24 cellular contexts compared by ENCODE assay signal in the genomic region with DNA sequence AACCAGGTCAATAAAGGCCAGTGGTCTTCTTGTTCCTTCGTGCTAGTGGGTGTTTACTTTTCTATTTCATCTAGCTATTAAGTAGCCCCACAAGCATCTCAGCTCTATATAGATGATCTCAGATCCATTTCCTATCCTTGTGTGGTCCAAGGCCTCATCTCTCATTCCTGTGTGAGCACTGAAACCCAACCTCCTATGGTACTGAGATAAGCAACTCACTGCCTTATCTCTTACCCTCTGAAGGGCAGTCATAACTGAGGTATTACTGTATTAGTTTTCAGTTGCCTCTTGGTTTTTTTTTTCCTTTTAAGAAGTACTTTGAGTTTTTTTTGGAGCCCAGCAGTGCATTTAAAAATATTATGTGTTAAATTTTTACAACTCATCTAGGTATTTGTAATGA. TPM values are rescaled to one million over a fixed set of nuclear protein-coding genes. Genes with fewer than 3 reads are reported as not detected.
DNase-seq lines count a peak whose midpoint lies in the region; ATAC-seq, FAIRE-seq and TF ChIP-seq lines count a peak whose summit lies in the region.
"Had no signal": no experiment of that assay in that cellular context is flagged by ENCODE, and none has a peak within 500 bp of the region (broad histone marks: within the 10 kb centered on the region; RNA-seq: fewer than 3 reads in every experiment).

No MANE protein-coding gene starts in this region.

- peak overlapping the region; percentile 18 for H3K4me2 ChIP-seq in endothelial cell of umbilical vein (ENCODE audit: insufficient read depth, low read length)

- CTCF ChIA-PET in endothelial cell of umbilical vein (lab: Charles Lee) = interaction anchor here (0.8 to 4.9 kb wide), 7 partner anchors 10 to 79 kb away, joined by 3 to 71 read pairs (median 4); a partner anchor contains a TSS

- H3K4me3 Mint-ChIP-seq in activated T-helper 17 cell treated with anti-CD3 and anti-CD28 coated beads, Interleukin-2, amount 50 U/mL, for 72 hours = no peak overlapping the region
- H3K4me3 Mint-ChIP-seq: activated CD8-positive, alpha-beta T cell treated with anti-CD3 and anti-CD28 coated beads, Interleukin-2, amount 10 ng/mL, durations not matched to agents 7 days and 5 days; endodermal cell; T-helper 2 cell treated with Interferon-gamma antibody and Interleukin-4, amounts not matched to agents 5 μg/mL and 100 μg/mL, for 36 hours had no signal

- no peak overlapping the region for H2AFZ ChIP-seq in endothelial cell of umbilical vein (ENCODE audit: low read depth, low read length)

- no peaks in the 10 kb centered on the region for H3K9me3 ChIP-seq in cardiac muscle cell (ENCODE audit: low read depth)
- H3K9me3 ChIP-seq in endothelial cell of umbilical vein (replicated peaks; ENCODE audit: control insufficient read depth, insufficient read depth, low read length) = no peaks in the 10 kb centered on the region
- no peaks in the 10 kb centered on the region for H3K9me3 ChIP-seq in WERI-Rb-1 (ENCODE audit: severe bottlenecking)
- H3K9me3 ChIP-seq: body of pancreas, colonic mucosa, upper lobe of right lung had no signal

- H3K27ac ChIP-seq in cardiac muscle cell (no peak overlapping the region), endothelial cell of umbilical vein (ENCODE audit: insufficient read depth, low read depth, low read length) (no peak overlapping the region), temporal lobe (ENCODE audit: low read depth, low read length) (peak overlapping the region; percentile 69), WERI-Rb-1 (no peak overlapping the region)
- H3K27ac ChIP-seq: body of pancreas, colonic mucosa, RWPE1, upper lobe of right lung had no signal

- H4K20me1 ChIP-seq in endothelial cell of umbilical vein (replicated peaks; ENCODE audit: control insufficient read depth, extremely low read depth, insufficient read depth, low read length) = no peaks in the 10 kb centered on the region

- FAIRE-seq in endothelial cell of umbilical vein (lab: Jason Lieb, UNC) = no peak

- H3K36me3 Mint-ChIP-seq in activated T-helper 17 cell treated with anti-CD3 and anti-CD28 coated beads, Interleukin-2, amount 50 U/mL, for 72 hours (ENCODE audit: low read depth) = no peaks in the 10 kb centered on the region

- H3K27me3 ChIP-seq in cardiac muscle cell = no peaks in the 10 kb centered on the region
- H3K27me3 ChIP-seq in endothelial cell of umbilical vein (ENCODE audit: control insufficient read depth in 2 of 2, insufficient read depth in 2 of 2, low read length in 2 of 2) = no peaks in the 10 kb centered on the region
- H3K27me3 ChIP-seq in WERI-Rb-1 (ENCODE audit: insufficient read depth, low read depth, severe bottlenecking) = no peaks in the 10 kb centered on the region
- H3K27me3 ChIP-seq: body of pancreas, colonic mucosa, upper lobe of right lung had no signal

- H3K9ac ChIP-seq in endothelial cell of umbilical vein (replicated peaks; ENCODE audit: extremely low read depth, insufficient read depth, low read length) = no peak overlapping the region

- no peaks in the 10 kb centered on the region for H3K27me3 Mint-ChIP-seq in activated T-helper 17 cell treated with anti-CD3 and anti-CD28 coated beads, Interleukin-2, amount 50 U/mL, for 72 hours

- H3K36me3 ChIP-seq in cardiac muscle cell = no peaks in the 10 kb centered on the region
- no peaks in the 10 kb centered on the region for H3K36me3 ChIP-seq in endothelial cell of umbilical vein (ENCODE audit: control insufficient read depth in 2 of 2, extremely low read depth in 1 of 2, insufficient read depth in 2 of 2, low read length in 2 of 2)
- no peaks in the 10 kb centered on the region for H3K36me3 ChIP-seq in WERI-Rb-1
- H3K36me3 ChIP-seq: colonic mucosa, upper lobe of right lung had no signal

- no peak overlapping the region for H3K27ac Mint-ChIP-seq in activated T-helper 17 cell treated with anti-CD3 and anti-CD28 coated beads, Interleukin-2, amount 50 U/mL, for 72 hours
- H3K27ac Mint-ChIP-seq: activated CD8-positive, alpha-beta T cell treated with anti-CD3 and anti-CD28 coated beads, Interleukin-2, amount 10 ng/mL, durations not matched to agents 7 days and 5 days; endodermal cell; T-helper 2 cell treated with Interferon-gamma antibody and Interleukin-4, amounts not matched to agents 5 μg/mL and 100 μg/mL, for 36 hours had no signal

- DNase-seq in cardiac muscle cell (ENCODE audit: low read depth in 1 of 2, low spot score in 1 of 2) (peak; percentile 4 to 49), Right ventricle myocardium inferior (ENCODE audit: missing footprints) (no peak), endothelial cell of umbilical vein (ENCODE audit: low read depth, low spot score) (peak; percentile 45), WERI-Rb-1 (no peak), NCI-H1694 (lab: John Stamatoyannopoulos, UW) (no peak)
- DNase-seq: 8988T; activated CD8-positive, alpha-beta T cell treated with anti-CD3 and anti-CD28 coated beads, Interleukin-2, amount 10 ng/mL, durations not matched to agents 7 days and 5 days; activated gamma-delta T cell; activated T-cell treated with anti-CD3 and anti-CD28 coated beads for 4 hours; body of pancreas; colonic mucosa; COR-L47; DMS79 treated with DMSO at 0.1 percent for 48 hours; endodermal cell; NCI-H1092 treated with DMSO at 0.1 percent for 48 hours; NCI-H1930; NCI-H2227 treated with DMSO at 0.1 percent for 48 hours; stimulated activated CD8-positive, alpha-beta memory T cell treated with anti-CD3 and anti-CD28 coated beads, Interleukin-4, amount 100 ng/mL, for 48 hours; upper lobe of right lung had no signal

- H3K79me2 ChIP-seq in endothelial cell of umbilical vein (ENCODE audit: control insufficient read depth, insufficient read depth, low read length) = peaks cover 21% of the 10 kb centered on the region

- dilution Hi-C loops in endothelial cell of umbilical vein (cut with MboI; ENCODE audit: extremely low pct_ligation_motif_present, low sequenced_read_pairs) = no loop called here

- TF ChIP-seq CTCF in cardiac muscle cell (IDR thresholded peaks at IDR 0.05; ENCODE audit: low read depth, low read length) (no peak), endothelial cell of umbilical vein (IDR thresholded peaks at IDR 0.05; ENCODE audit: extremely low read depth in 1 of 2, insufficient read depth in 1 of 2, low read depth in 1 of 2, low read length in 2 of 2) (no peak), WERI-Rb-1 (IDR thresholded peaks at IDR 0.05; ENCODE audit: low read depth, low read length) (no peak)

- H3K9me1 ChIP-seq in endothelial cell of umbilical vein (replicated peaks; ENCODE audit: control insufficient read depth, extremely low read depth, insufficient read depth, low read length) = no peaks in the 10 kb centered on the region

- POLR2A ChIA-PET in endothelial cell of umbilical vein (lab: Charles Lee) = no interaction called here

- H3K4me1 ChIP-seq in cardiac muscle cell (ENCODE audit: low read depth) (peaks cover 9% of the 10 kb centered on the region), endothelial cell of umbilical vein (ENCODE audit: control insufficient read depth, extremely low read depth, insufficient read depth, low read length) (peaks cover 35% of the 10 kb centered on the region)
- H3K4me1 ChIP-seq: colonic mucosa had no signal

- H3K9me3 Mint-ChIP-seq in activated T-helper 17 cell treated with anti-CD3 and anti-CD28 coated beads, Interleukin-2, amount 50 U/mL, for 72 hours = no peaks in the 10 kb centered on the region
- H3K9me3 Mint-ChIP-seq: endodermal cell; T-helper 2 cell treated with Interferon-gamma antibody and Interleukin-4, amounts not matched to agents 5 μg/mL and 100 μg/mL, for 36 hours had no signal

- no peak for ATAC-seq in Right ventricle myocardium inferior
- ATAC-seq in activated T-helper 17 cell treated with anti-CD3 and anti-CD28 coated beads, Interleukin-2, amount 50 U/mL, for 72 hours (replicated peaks) = peak; percentile 62
- ATAC-seq in GM19351 (IDR thresholded peaks at IDR 0.05; ENCODE audit: unreplicated experiment) = no peak
- ATAC-seq: activated CD8-positive, alpha-beta T cell treated with anti-CD3 and anti-CD28 coated beads, Interleukin-2, amount 10 ng/mL, durations not matched to agents 7 days and 5 days; body of pancreas; upper lobe of right lung had no signal

- BruUV-seq in endothelial cell of umbilical vein (replicated peaks; lab: Mats Ljungman, UMichigan) = no TSS peak

- H3K4me3 ChIP-seq in cardiac muscle cell (no peak overlapping the region), endothelial cell of umbilical vein (replicated peaks in 1 of 3; ENCODE audit: insufficient read depth in 1 of 3, low read depth in 1 of 3, low read length in 3 of 3) (no peak overlapping the region), WERI-Rb-1 (ENCODE audit: low read depth, low read length) (no peak overlapping the region)
- H3K4me3 ChIP-seq: body of pancreas, colonic mucosa, upper lobe of right lung had no signal

- intact Hi-C loops in Right ventricle myocardium inferior (cut with DNase I) = no loop called here
- intact Hi-C loops in endothelial cell of umbilical vein (cut with micrococcal nuclease) = no loop called here

- TF ChIP-seq POLR2A in endothelial cell of umbilical vein (IDR thresholded peaks at IDR 0.05; ENCODE audit: low read depth, low read length) = no peak

- H3K4me1 Mint-ChIP-seq in activated T-helper 17 cell treated with anti-CD3 and anti-CD28 coated beads, Interleukin-2, amount 50 U/mL, for 72 hours = peaks cover 18% of the 10 kb centered on the region
- H3K4me1 Mint-ChIP-seq: endodermal cell had no signal

TF ChIP-seq in endothelial cell of umbilical vein, 7 proteins besides CTCF, POLR2A, EP300 and RAD21:
- peak; percentile 81 for TF ChIP-seq GATA2 (IDR thresholded peaks at IDR 0.05; ENCODE audit: insufficient read depth, insufficient read length, low read depth, low read length)
- TF ChIP-seq MYC (IDR thresholded peaks at IDR 0.05; ENCODE audit: low read depth, low read length) = no peak

RNA-seq across cellular contexts. Expression of a gene that starts 28.3 kb away (rescaled TPM):
- total RNA-seq in cardiac muscle cell (5.6 and 7.3 TPM in 2 replicates), Right ventricle myocardium inferior (9.9 TPM), endothelial cell of umbilical vein (22.4 and 31.6 TPM in 2 replicates), temporal lobe (12.3 TPM)
- polyA plus RNA-seq in cardiac muscle cell (9.8 and 13.4 TPM in 2 replicates), endothelial cell of umbilical vein (8.9 and 9.9 TPM in 2 replicates)
- total RNA-seq in activated T-helper 17 cell treated with anti-CD3 and anti-CD28 coated beads, Interleukin-2, amount 50 U/mL, for 72 hours = 10 to 100 TPM; 13.0 to 17.0 TPM
- 7.1 and 7.2 TPM in 2 replicates for polyA plus RNA-seq in endothelial cell of umbilical vein (2011; cell fraction: cytosol; rRNA removed)
- polyA plus RNA-seq in endothelial cell of umbilical vein (2011; cell fraction: nucleus; rRNA removed) = 13.6 and 17.0 TPM in 2 replicates
- 19.6 and 25.8 TPM in 2 replicates for polyA plus RNA-seq in endothelial cell of umbilical vein (2012)
- 34.9 and 35.1 TPM in 2 replicates for polyA minus RNA-seq in endothelial cell of umbilical vein
- polyA minus RNA-seq in endothelial cell of umbilical vein (2011; cell fraction: cytosol; rRNA and poly(A)+ RNA removed) = 7.7 TPM
- polyA minus RNA-seq in endothelial cell of umbilical vein (2011; cell fraction: nucleus; rRNA and poly(A)+ RNA removed) = 22.3 and 28.9 TPM in 2 replicates

Comparison
In these comparisons a context has a peak if more than half of its experiments do, and no peak if none do; other contexts are left out.
1. DNase-seq: peak in cardiac muscle cell (2 of 2) and endothelial cell of umbilical vein (single experiment); none in Right ventricle myocardium inferior (single experiment), WERI-Rb-1 (single experiment) and NCI-H1694 (single experiment).